Comparison of ENCODE assay signal across 1 cellular context in genomic region chr10:133394064-133394663, GRCh38.
A peak's percentile ranks its signal among the peaks of the same experiment; 100 is the strongest.
TF ChIP-seq lines count a peak whose summit lies in the region.

TSS of gene MTG1 (plus strand) at chr10:133394157. CDS start at chr10:133394221, 64 bp downstream.

TF ChIP-seq in WTC11, 78 proteins besides CTCF, POLR2A, EP300 and RAD21 (continued from another document and continues in another):
- TF ChIP-seq, protein P1, sequence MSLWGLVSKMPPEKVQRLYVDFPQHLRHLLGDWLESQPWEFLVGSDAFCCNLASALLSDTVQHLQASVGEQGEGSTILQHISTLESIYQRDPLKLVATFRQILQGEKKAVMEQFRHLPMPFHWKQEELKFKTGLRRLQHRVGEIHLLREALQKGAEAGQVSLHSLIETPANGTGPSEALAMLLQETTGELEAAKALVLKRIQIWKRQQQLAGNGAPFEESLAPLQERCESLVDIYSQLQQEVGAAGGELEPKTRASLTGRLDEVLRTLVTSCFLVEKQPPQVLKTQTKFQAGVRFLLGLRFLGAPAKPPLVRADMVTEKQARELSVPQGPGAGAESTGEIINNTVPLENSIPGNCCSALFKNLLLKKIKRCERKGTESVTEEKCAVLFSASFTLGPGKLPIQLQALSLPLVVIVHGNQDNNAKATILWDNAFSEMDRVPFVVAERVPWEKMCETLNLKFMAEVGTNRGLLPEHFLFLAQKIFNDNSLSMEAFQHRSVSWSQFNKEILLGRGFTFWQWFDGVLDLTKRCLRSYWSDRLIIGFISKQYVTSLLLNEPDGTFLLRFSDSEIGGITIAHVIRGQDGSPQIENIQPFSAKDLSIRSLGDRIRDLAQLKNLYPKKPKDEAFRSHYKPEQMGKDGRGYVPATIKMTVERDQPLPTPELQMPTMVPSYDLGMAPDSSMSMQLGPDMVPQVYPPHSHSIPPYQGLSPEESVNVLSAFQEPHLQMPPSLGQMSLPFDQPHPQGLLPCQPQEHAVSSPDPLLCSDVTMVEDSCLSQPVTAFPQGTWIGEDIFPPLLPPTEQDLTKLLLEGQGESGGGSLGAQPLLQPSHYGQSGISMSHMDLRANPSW (CRISPR knock-in tag; conservative IDR thresholded peaks at IDR 0.05; ENCODE audit: low read depth) = no peak
- TF ChIP-seq PRRX2 (CRISPR knock-in tag; IDR thresholded peaks at IDR 0.05) (peak; percentile 74; the same call in 1 of the 2 replicates), ATF2 (CRISPR knock-in tag; IDR thresholded peaks at IDR 0.05; ENCODE audit: borderline replicate concordance, low read depth) (no peak), IRF1 (CRISPR knock-in tag; IDR thresholded peaks at IDR 0.05) (0 out of 2 replicates have a peak, but pooled peaks have one; percentile 38), HMGA2 (CRISPR knock-in tag; IDR thresholded peaks at IDR 0.05) (no peak), ZNF425 (CRISPR knock-in tag; conservative IDR thresholded peaks at IDR 0.05) (no peak), KAT7 (CRISPR knock-in tag; IDR thresholded peaks at IDR 0.05; ENCODE audit: borderline replicate concordance) (peak; percentile 75; the same call in 1 of the 2 replicates), JUN (CRISPR knock-in tag; IDR thresholded peaks at IDR 0.05) (peak; percentile 89; the same call in 1 of the 2 replicates), MAX (CRISPR knock-in tag; IDR thresholded peaks at IDR 0.05) (peak; percentile 92), SMAD4 (CRISPR knock-in tag; IDR thresholded peaks at IDR 0.05) (0 out of 2 replicates have a peak, but pooled peaks have one; percentile 61), MYBL2 (CRISPR knock-in tag; IDR thresholded peaks at IDR 0.05) (peak; percentile 64; the same call in 1 of the 2 replicates), ZBTB43 (CRISPR knock-in tag; IDR thresholded peaks at IDR 0.05) (no peak), TEAD1 (CRISPR knock-in tag; IDR thresholded peaks at IDR 0.05) (peak; percentile 79; the same call in 1 of the 2 replicates), NR1H2 (CRISPR knock-in tag; IDR thresholded peaks at IDR 0.05) (no peak), ZNF671 (CRISPR knock-in tag; IDR thresholded peaks at IDR 0.05) (no peak), ZNF219 (CRISPR knock-in tag; IDR thresholded peaks at IDR 0.05; ENCODE audit: borderline replicate concordance) (peak; percentile 89; the same call in 1 of the 2 replicates), AR (CRISPR knock-in tag; IDR thresholded peaks at IDR 0.05) (no peak), ZNF423 (CRISPR knock-in tag; IDR thresholded peaks at IDR 0.05) (peak; percentile 47; the same call in 1 of the 2 replicates), ZNF138 (CRISPR knock-in tag; conservative IDR thresholded peaks at IDR 0.05) (no peak), SP1 (CRISPR knock-in tag; conservative IDR thresholded peaks at IDR 0.05) (peak; percentile 88), ETV6 (CRISPR knock-in tag; IDR thresholded peaks at IDR 0.05) (peak; percentile 91), MXD4 (CRISPR knock-in tag; IDR thresholded peaks at IDR 0.05; ENCODE audit: borderline replicate concordance) (no peak), CREB1 (CRISPR knock-in tag; IDR thresholded peaks at IDR 0.05) (peak; percentile 78; the same call in 1 of the 2 replicates), ZNF121 (CRISPR knock-in tag; IDR thresholded peaks at IDR 0.05) (0 out of 2 replicates have a peak, but pooled peaks have one; percentile 36), TP53 (CRISPR knock-in tag; IDR thresholded peaks at IDR 0.05) (0 out of 2 replicates have a peak, but pooled peaks have one; percentile 58), EMX1 (CRISPR knock-in tag; IDR thresholded peaks at IDR 0.05) (peak; percentile 81; the same call in 1 of the 2 replicates), E2F1 (CRISPR knock-in tag; IDR thresholded peaks at IDR 0.05) (0 out of 2 replicates have a peak, but pooled peaks have one; percentile 71), FOXK1 (CRISPR knock-in tag; IDR thresholded peaks at IDR 0.05) (peak; percentile 88), RORB (CRISPR knock-in tag; IDR thresholded peaks at IDR 0.05) (no peak), ZNF416 (CRISPR knock-in tag; IDR thresholded peaks at IDR 0.05) (peak; percentile 74; the same call in 1 of the 2 replicates), ZBTB21 (CRISPR knock-in tag; IDR thresholded peaks at IDR 0.05; ENCODE audit: borderline replicate concordance) (0 out of 2 replicates have a peak, but pooled peaks have one; percentile 43)
- TF ChIP-seq, protein P2, sequence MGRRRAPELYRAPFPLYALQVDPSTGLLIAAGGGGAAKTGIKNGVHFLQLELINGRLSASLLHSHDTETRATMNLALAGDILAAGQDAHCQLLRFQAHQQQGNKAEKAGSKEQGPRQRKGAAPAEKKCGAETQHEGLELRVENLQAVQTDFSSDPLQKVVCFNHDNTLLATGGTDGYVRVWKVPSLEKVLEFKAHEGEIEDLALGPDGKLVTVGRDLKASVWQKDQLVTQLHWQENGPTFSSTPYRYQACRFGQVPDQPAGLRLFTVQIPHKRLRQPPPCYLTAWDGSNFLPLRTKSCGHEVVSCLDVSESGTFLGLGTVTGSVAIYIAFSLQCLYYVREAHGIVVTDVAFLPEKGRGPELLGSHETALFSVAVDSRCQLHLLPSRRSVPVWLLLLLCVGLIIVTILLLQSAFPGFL (CRISPR knock-in tag; IDR thresholded peaks at IDR 0.05; ENCODE audit: borderline replicate concordance) = peak; percentile 81; the same call in 1 of the 2 replicates
- TF ChIP-seq, protein P3, sequence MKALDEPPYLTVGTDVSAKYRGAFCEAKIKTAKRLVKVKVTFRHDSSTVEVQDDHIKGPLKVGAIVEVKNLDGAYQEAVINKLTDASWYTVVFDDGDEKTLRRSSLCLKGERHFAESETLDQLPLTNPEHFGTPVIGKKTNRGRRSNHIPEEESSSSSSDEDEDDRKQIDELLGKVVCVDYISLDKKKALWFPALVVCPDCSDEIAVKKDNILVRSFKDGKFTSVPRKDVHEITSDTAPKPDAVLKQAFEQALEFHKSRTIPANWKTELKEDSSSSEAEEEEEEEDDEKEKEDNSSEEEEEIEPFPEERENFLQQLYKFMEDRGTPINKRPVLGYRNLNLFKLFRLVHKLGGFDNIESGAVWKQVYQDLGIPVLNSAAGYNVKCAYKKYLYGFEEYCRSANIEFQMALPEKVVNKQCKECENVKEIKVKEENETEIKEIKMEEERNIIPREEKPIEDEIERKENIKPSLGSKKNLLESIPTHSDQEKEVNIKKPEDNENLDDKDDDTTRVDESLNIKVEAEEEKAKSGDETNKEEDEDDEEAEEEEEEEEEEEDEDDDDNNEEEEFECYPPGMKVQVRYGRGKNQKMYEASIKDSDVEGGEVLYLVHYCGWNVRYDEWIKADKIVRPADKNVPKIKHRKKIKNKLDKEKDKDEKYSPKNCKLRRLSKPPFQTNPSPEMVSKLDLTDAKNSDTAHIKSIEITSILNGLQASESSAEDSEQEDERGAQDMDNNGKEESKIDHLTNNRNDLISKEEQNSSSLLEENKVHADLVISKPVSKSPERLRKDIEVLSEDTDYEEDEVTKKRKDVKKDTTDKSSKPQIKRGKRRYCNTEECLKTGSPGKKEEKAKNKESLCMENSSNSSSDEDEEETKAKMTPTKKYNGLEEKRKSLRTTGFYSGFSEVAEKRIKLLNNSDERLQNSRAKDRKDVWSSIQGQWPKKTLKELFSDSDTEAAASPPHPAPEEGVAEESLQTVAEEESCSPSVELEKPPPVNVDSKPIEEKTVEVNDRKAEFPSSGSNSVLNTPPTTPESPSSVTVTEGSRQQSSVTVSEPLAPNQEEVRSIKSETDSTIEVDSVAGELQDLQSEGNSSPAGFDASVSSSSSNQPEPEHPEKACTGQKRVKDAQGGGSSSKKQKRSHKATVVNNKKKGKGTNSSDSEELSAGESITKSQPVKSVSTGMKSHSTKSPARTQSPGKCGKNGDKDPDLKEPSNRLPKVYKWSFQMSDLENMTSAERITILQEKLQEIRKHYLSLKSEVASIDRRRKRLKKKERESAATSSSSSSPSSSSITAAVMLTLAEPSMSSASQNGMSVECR (CRISPR knock-in tag; IDR thresholded peaks at IDR 0.05; ENCODE audit: borderline replicate concordance) = peak; percentile 94
- TF ChIP-seq, protein P4, sequence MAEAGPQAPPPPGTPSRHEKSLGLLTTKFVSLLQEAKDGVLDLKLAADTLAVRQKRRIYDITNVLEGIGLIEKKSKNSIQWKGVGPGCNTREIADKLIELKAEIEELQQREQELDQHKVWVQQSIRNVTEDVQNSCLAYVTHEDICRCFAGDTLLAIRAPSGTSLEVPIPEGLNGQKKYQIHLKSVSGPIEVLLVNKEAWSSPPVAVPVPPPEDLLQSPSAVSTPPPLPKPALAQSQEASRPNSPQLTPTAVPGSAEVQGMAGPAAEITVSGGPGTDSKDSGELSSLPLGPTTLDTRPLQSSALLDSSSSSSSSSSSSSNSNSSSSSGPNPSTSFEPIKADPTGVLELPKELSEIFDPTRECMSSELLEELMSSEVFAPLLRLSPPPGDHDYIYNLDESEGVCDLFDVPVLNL (CRISPR knock-in tag; IDR thresholded peaks at IDR 0.05; ENCODE audit: borderline replicate concordance, low read depth) = peak; percentile 33; the same call in 1 of the 2 replicates
- TF ChIP-seq, protein P5, sequence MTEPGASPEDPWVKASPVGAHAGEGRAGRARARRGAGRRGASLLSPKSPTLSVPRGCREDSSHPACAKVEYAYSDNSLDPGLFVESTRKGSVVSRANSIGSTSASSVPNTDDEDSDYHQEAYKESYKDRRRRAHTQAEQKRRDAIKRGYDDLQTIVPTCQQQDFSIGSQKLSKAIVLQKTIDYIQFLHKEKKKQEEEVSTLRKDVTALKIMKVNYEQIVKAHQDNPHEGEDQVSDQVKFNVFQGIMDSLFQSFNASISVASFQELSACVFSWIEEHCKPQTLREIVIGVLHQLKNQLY (CRISPR knock-in tag; IDR thresholded peaks at IDR 0.05) = no peak
